Comparison of ENCODE assay signal across 23 cellular contexts in the genomic region with DNA sequence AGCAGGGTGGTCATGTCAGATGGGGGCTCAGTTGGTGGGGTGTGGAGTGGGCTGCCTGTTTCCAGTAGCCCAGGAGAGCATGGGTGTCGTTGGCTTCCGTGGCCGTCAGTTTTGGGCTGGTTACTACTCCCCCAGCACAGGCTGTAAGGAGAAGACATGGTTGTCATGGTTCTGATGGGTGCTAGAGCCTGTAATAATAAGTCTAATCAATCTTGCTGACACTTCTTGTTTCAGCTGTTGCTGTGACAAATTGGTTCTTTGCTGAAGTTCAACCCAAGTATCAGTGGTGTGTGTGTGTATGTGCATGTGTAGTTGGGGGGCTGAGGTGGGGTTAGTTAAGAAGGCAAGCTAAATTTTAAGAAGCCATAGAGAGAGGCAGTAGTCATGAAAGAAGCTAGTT.
DNase-seq lines count a peak whose midpoint lies in the region; ATAC-seq and TF ChIP-seq lines count a peak whose summit lies in the region.
"Had no signal": no experiment of that assay in that cellular context is flagged by ENCODE, and none has a peak within 500 bp of the region (broad histone marks: within the 10 kb centered on the region; RNA-seq: fewer than 3 reads in every experiment).

No MANE protein-coding gene starts in this region.

- H3K27me3 Mint-ChIP-seq in nephron (ENCODE audit: low read depth): no peaks in the 10 kb centered on the region
- no peaks in the 10 kb centered on the region for H3K27me3 Mint-ChIP-seq in stimulated activated memory B cell treated with anti-CD40 and anti-IgM and Interleukin-4, amounts not matched to agents 10 μg/mL and 1 μg/mL and 100 μg/mL, for 72 hours

- H3K36me3 ChIP-seq in SJCRH30: no peaks in the 10 kb centered on the region
- H3K36me3 ChIP-seq: BLaER1 treated with 17β-estradiol and CSF1 and Interleukin-3, amounts not matched to agents 10 nM and 100 nM had no signal

- peak overlapping the region in 2 of 3 experiments; percentile 30 to 67 for H3K27ac Mint-ChIP-seq in nephron
- no peak overlapping the region for H3K27ac Mint-ChIP-seq in stimulated activated memory B cell treated with anti-CD40 and anti-IgM and Interleukin-4, amounts not matched to agents 10 μg/mL and 1 μg/mL and 100 μg/mL, for 72 hours
- H3K27ac Mint-ChIP-seq: B cell; CD4-positive, alpha-beta T cell; CD8-positive, alpha-beta T cell had no signal

- H3K9me3 Mint-ChIP-seq in nephron: no peaks in the 10 kb centered on the region
- H3K9me3 Mint-ChIP-seq in stimulated activated memory B cell treated with anti-CD40 and anti-IgM and Interleukin-4, amounts not matched to agents 10 μg/mL and 1 μg/mL and 100 μg/mL, for 72 hours: no peaks in the 10 kb centered on the region
- H3K9me3 Mint-ChIP-seq: CD4-positive, alpha-beta T cell; CD8-positive, alpha-beta T cell had no signal

- H3K4me1 ChIP-seq in SJCRH30: peaks cover 40% of the 10 kb centered on the region
- H3K4me1 ChIP-seq: A549; BLaER1 treated with 17β-estradiol and CSF1 and Interleukin-3, amounts not matched to agents 10 nM and 100 nM; Caco-2 had no signal

- DNase-seq in SJCRH30: peak; percentile 90 to 97
- DNase-seq: AML-193; Caco-2; Calu3; CD4-positive, alpha-beta T cell; CD8-positive, alpha-beta T cell; DMS 273 treated with DMSO at 0.1 percent for 48 hours; DMS153; DMS53; DMS79; DND-41; EL; GDM1 had no signal

- peak overlapping the region; percentile 97 for H3K27ac ChIP-seq in SJCRH30
- H3K27ac ChIP-seq: 22Rv1; A549; BLaER1 treated with 17β-estradiol and CSF1 and Interleukin-3, amounts not matched to agents 10 nM and 100 nM; C4-2B had no signal

- no peak overlapping the region for H3K4me3 Mint-ChIP-seq in nephron
- H3K4me3 Mint-ChIP-seq in stimulated activated memory B cell treated with anti-CD40 and anti-IgM and Interleukin-4, amounts not matched to agents 10 μg/mL and 1 μg/mL and 100 μg/mL, for 72 hours: no peak overlapping the region
- H3K4me3 Mint-ChIP-seq: B cell; CD4-positive, alpha-beta T cell; CD8-positive, alpha-beta T cell had no signal

- H3K9me3 ChIP-seq in SJCRH30 (replicated peaks): no peaks in the 10 kb centered on the region; the same call in 1 of the 2 replicates
- H3K9me3 ChIP-seq: A549; BLaER1 treated with 17β-estradiol and CSF1 and Interleukin-3, amounts not matched to agents 10 nM and 100 nM; Caco-2 had no signal

- H3K4me3 ChIP-seq in SJCRH30: no peak overlapping the region
- H3K4me3 ChIP-seq: A549; BLaER1 treated with 17β-estradiol and CSF1 and Interleukin-3, amounts not matched to agents 10 nM and 100 nM; GM12878 had no signal

- no peaks in the 10 kb centered on the region for H3K27me3 ChIP-seq in SJCRH30
- H3K27me3 ChIP-seq: BLaER1 treated with 17β-estradiol and CSF1 and Interleukin-3, amounts not matched to agents 10 nM and 100 nM had no signal

- ATAC-seq in stimulated activated memory B cell treated with anti-CD40 and anti-IgM and Interleukin-4, amounts not matched to agents 10 μg/mL and 1 μg/mL and 100 μg/mL, for 72 hours: peak; percentile 6
- ATAC-seq in GM21576 (IDR thresholded peaks at IDR 0.05; ENCODE audit: unreplicated experiment) (no peak), HG02970 (IDR thresholded peaks at IDR 0.05; ENCODE audit: low FRiP score, unreplicated experiment) (no peak)
- ATAC-seq: A549; CD8-positive, alpha-beta T cell; GM12878 had no signal

- no peak for TF ChIP-seq CTCF in nephron (IDR thresholded peaks at IDR 0.05; ENCODE audit: unreplicated experiment in 3 of 3)

- peaks cover 18% of the 10 kb centered on the region for H3K4me1 Mint-ChIP-seq in nephron
- H3K4me1 Mint-ChIP-seq in stimulated activated memory B cell treated with anti-CD40 and anti-IgM and Interleukin-4, amounts not matched to agents 10 μg/mL and 1 μg/mL and 100 μg/mL, for 72 hours: no peaks in the 10 kb centered on the region
- H3K4me1 Mint-ChIP-seq: B cell had no signal

- no peaks in the 10 kb centered on the region for H3K36me3 Mint-ChIP-seq in nephron (ENCODE audit: low read depth)
- no peaks in the 10 kb centered on the region for H3K36me3 Mint-ChIP-seq in stimulated activated memory B cell treated with anti-CD40 and anti-IgM and Interleukin-4, amounts not matched to agents 10 μg/mL and 1 μg/mL and 100 μg/mL, for 72 hours
- H3K36me3 Mint-ChIP-seq: CD8-positive, alpha-beta T cell had no signal
